ENCODE assay signal across 10 cellular contexts in genomic region chr17:48001657-48002056, GRCh38. TPM values are rescaled to one million over a fixed set of nuclear protein-coding genes. Genes with fewer than 3 reads are reported as not detected.
"Had no signal": no experiment of that assay in that cellular context is flagged by ENCODE, and none has a peak within 500 bp of the region (broad histone marks: within the 10 kb centered on the region; RNA-seq: fewer than 3 reads in every experiment).

No MANE protein-coding gene starts in this region.

RNA-seq across cellular contexts. Expression of gene PRR15L, which starts 44.0 kb away (rescaled TPM):
- total RNA-seq: activated CD4-positive, alpha-beta memory T cell treated with anti-CD3 and anti-CD28 coated beads for 36 hours; activated CD4-positive, alpha-beta T cell treated with anti-CD3 and anti-CD28 coated beads for 36 hours; activated CD8-positive, alpha-beta memory T cell treated with anti-CD3 and anti-CD28 coated beads, Interleukin-2, amount 10 ng/mL, durations not matched to agents 7 days and 5 days; activated naive CD4-positive, alpha-beta T cell treated with anti-CD3 and anti-CD28 coated beads for 36 hours; activated T-helper 2 cell treated with anti-CD3 and anti-CD28 coated beads, Interferon-gamma antibody, Interleukin-2, Interleukin-4, amounts not matched to agents 10 μg/mL and 5 μg/mL and 100 μg/mL, durations not matched to agents 14 hours and 24 hours and 36 hours; ascending aorta; cardiac muscle cell; fibroblast of villous mesenchyme; glomerular endothelial cell; skeletal muscle tissue had no signal
- polyA plus RNA-seq: cardiac muscle cell had no signal
